In genomic region chr10:66242885-66243284, GRCh38 we compare ENCODE assay signal across 19 cellular contexts.
DNase-seq lines count a peak whose midpoint lies in the region; ATAC-seq and TF ChIP-seq lines count a peak whose summit lies in the region.
"Had no signal": no experiment of that assay in that cellular context is flagged by ENCODE, and none has a peak within 500 bp of the region (broad histone marks: within the 10 kb centered on the region; RNA-seq: fewer than 3 reads in every experiment).

No MANE protein-coding gene starts in this region.

- H3K4me3 Mint-ChIP-seq in GM23338 (no peak overlapping the region), WTC11 (no peak overlapping the region), endodermal cell (no peak overlapping the region)
- H3K4me3 Mint-ChIP-seq: B cell; CD4-positive, alpha-beta T cell; CD8-positive, alpha-beta T cell had no signal

- 86 to 94% methylated on average over 1 of the region's 1 CpG for WGBS in endodermal cell (ENCODE audit: insufficient coverage in 1 of 2, insufficient read length in 1 of 2), 2 experiments
- WGBS in mesendoderm (ENCODE audit: extremely low coverage, insufficient coverage, low lambda C conversion rate) = no CpG with 5 or more reads among the region's 1 CpG

- H3K79me2 ChIP-seq in GM23338 (replicated peaks; ENCODE audit: insufficient read depth) = no peaks in the 10 kb centered on the region
- H3K79me2 ChIP-seq in mesendoderm (ENCODE audit: control insufficient read depth, insufficient read depth, low read length) = no peaks in the 10 kb centered on the region

- ATAC-seq in GM23338 (peak; percentile 66), WTC11 (peak; percentile 90), GM19467 (IDR thresholded peaks at IDR 0.05; ENCODE audit: unreplicated experiment) (no peak), GM19023 (IDR thresholded peaks at IDR 0.05; ENCODE audit: unreplicated experiment) (no peak)
- ATAC-seq: A549; CD8-positive, alpha-beta T cell had no signal

- H3K4me2 ChIP-seq in GM23338 = no peak overlapping the region
- H3K4me2 ChIP-seq in mesendoderm (ENCODE audit: low read length) = no peak overlapping the region
- H3K4me2 ChIP-seq: A549; BLaER1 treated with 17β-estradiol and CSF1 and Interleukin-3, amounts not matched to agents 10 nM and 100 nM had no signal

- H3K9me3 Mint-ChIP-seq in GM23338 (peaks cover 8% of the 10 kb centered on the region; the same call in 2 of the 3 replicates), WTC11 (peaks cover 10% of the 10 kb centered on the region), endodermal cell (peaks cover 8% of the 10 kb centered on the region)
- H3K9me3 Mint-ChIP-seq: CD8-positive, alpha-beta T cell had no signal

- H3K27me3 Mint-ChIP-seq in GM23338 (ENCODE audit: insufficient read depth, low read depth, poor library complexity) = no peaks in the 10 kb centered on the region
- H3K27me3 Mint-ChIP-seq in WTC11 (ENCODE audit: low read depth) = no peaks in the 10 kb centered on the region
- H3K27me3 Mint-ChIP-seq in endodermal cell (ENCODE audit: insufficient read depth) = no peaks in the 10 kb centered on the region
- H3K27me3 Mint-ChIP-seq: B cell; CD4-positive, alpha-beta T cell had no signal

- H3K4me3 ChIP-seq in GM23338 = no peak overlapping the region
- H3K4me3 ChIP-seq in endodermal cell (ENCODE audit: low read length) = peak overlapping the region; percentile 39
- no peak overlapping the region for H3K4me3 ChIP-seq in mesendoderm (ENCODE audit: low read length)
- H3K4me3 ChIP-seq: A549; BLaER1 treated with 17β-estradiol and CSF1 and Interleukin-3, amounts not matched to agents 10 nM and 100 nM had no signal

- no peaks in the 10 kb centered on the region for H4K20me1 ChIP-seq in GM23338 (replicated peaks; ENCODE audit: insufficient read depth)
- H4K20me1 ChIP-seq: BLaER1 treated with 17β-estradiol and CSF1 and Interleukin-3, amounts not matched to agents 10 nM and 100 nM had no signal

- H3K56ac ChIP-seq in mesendoderm (ENCODE audit: low read length) = no peak overlapping the region

- H3K9me3 ChIP-seq in endodermal cell (ENCODE audit: control insufficient read depth, low read length) = peaks cover 7% of the 10 kb centered on the region
- H3K9me3 ChIP-seq: A549 had no signal

- TF ChIP-seq CTCF in GM23338 (conservative IDR thresholded peaks at IDR 0.05; ENCODE audit: low read depth in 2 of 2) = no peak
- no peak for TF ChIP-seq CTCF in WTC11 (IDR thresholded peaks at IDR 0.05)
- TF ChIP-seq CTCF in endodermal cell (conservative IDR thresholded peaks at IDR 0.05) = no peak

- H3K9ac ChIP-seq in endodermal cell (ENCODE audit: extremely low read depth, low read length, poor library complexity, severe bottlenecking) (no peak overlapping the region), mesendoderm (ENCODE audit: low read length) (no peak overlapping the region)
- H3K9ac ChIP-seq: BLaER1 treated with 17β-estradiol and CSF1 and Interleukin-3, amounts not matched to agents 10 nM and 100 nM had no signal

- H4K8ac ChIP-seq in mesendoderm (ENCODE audit: low read depth, low read length) = no peak overlapping the region

- no peaks in the 10 kb centered on the region for H3F3A ChIP-seq in GM23338 (replicated peaks; ENCODE audit: low read depth)

- no peak overlapping the region for H2BK15ac ChIP-seq in mesendoderm (replicated peaks; ENCODE audit: low read depth)

- H3K27ac ChIP-seq in GM23338 (ENCODE audit: low read depth) (no peak overlapping the region), endodermal cell (ENCODE audit: low read depth, low read length) (no peak overlapping the region), mesendoderm (ENCODE audit: low read depth, low read length) (no peak overlapping the region)
- H3K27ac ChIP-seq: 22Rv1; A549; BLaER1 treated with 17β-estradiol and CSF1 and Interleukin-3, amounts not matched to agents 10 nM and 100 nM; C4-2B had no signal

- H3K27me3 ChIP-seq in GM23338 (ENCODE audit: insufficient read depth) = no peaks in the 10 kb centered on the region
- H3K27me3 ChIP-seq in endodermal cell (ENCODE audit: control insufficient read depth, insufficient read depth, low read length, poor library complexity, severe bottlenecking) = no peaks in the 10 kb centered on the region
- H3K27me3 ChIP-seq in mesendoderm (ENCODE audit: insufficient read depth, low read length, poor library complexity) = no peaks in the 10 kb centered on the region
- H3K27me3 ChIP-seq: BLaER1 treated with 17β-estradiol and CSF1 and Interleukin-3, amounts not matched to agents 10 nM and 100 nM had no signal

- H3K9me2 ChIP-seq in GM23338 (ENCODE audit: insufficient read depth) = peaks cover 8% of the 10 kb centered on the region; the same call in 1 of the 2 replicates

- no peak overlapping the region for H3K4ac ChIP-seq in mesendoderm (ENCODE audit: low read depth, low read length)

- H2AFZ ChIP-seq in GM23338 = no peak overlapping the region

- H3K36me3 ChIP-seq in GM23338 (ENCODE audit: insufficient read depth) (no peaks in the 10 kb centered on the region), endodermal cell (ENCODE audit: control insufficient read depth, insufficient read depth, low read length) (no peaks in the 10 kb centered on the region), mesendoderm (ENCODE audit: control insufficient read depth, insufficient read depth, low read length) (no peaks in the 10 kb centered on the region)
- H3K36me3 ChIP-seq: BLaER1 treated with 17β-estradiol and CSF1 and Interleukin-3, amounts not matched to agents 10 nM and 100 nM had no signal

- no peak overlapping the region for H2BK5ac ChIP-seq in mesendoderm (ENCODE audit: low read length)

- no peak overlapping the region for H2BK120ac ChIP-seq in mesendoderm (ENCODE audit: low read depth, low read length)

- peaks cover 24% of the 10 kb centered on the region for H3K4me1 Mint-ChIP-seq in GM23338
- peaks cover 30% of the 10 kb centered on the region for H3K4me1 Mint-ChIP-seq in WTC11
- H3K4me1 Mint-ChIP-seq in endodermal cell = peaks cover 12% of the 10 kb centered on the region
- H3K4me1 Mint-ChIP-seq: B cell had no signal

- H3K27ac Mint-ChIP-seq in GM23338 (no peak overlapping the region), WTC11 (no peak overlapping the region), endodermal cell (no peak overlapping the region)
- H3K27ac Mint-ChIP-seq: B cell; CD4-positive, alpha-beta T cell; CD8-positive, alpha-beta T cell had no signal

- H3K18ac ChIP-seq in mesendoderm (ENCODE audit: low read length) = no peak overlapping the region

- peak; percentile 37 for DNase-seq in GM23338 (ENCODE audit: low spot score)
- DNase-seq in WTC11 (ENCODE audit: low spot score) = no peak
- DNase-seq in endodermal cell = no peak
- peak; percentile 18 for DNase-seq in mesendoderm
- no peak for DNase-seq in HPDE6-E6E7 (ENCODE audit: extremely low spot score)
- DNase-seq: AML-193; Caco-2; Calu3; CD4-positive, alpha-beta T cell; CD8-positive, alpha-beta T cell; DMS79 treated with DMSO at 0.1 percent for 48 hours; GF-D8 had no signal

- no peak overlapping the region for H3K23ac ChIP-seq in mesendoderm (ENCODE audit: low read length)

- POLR2A ChIA-PET in WTC11 (lab: Charles Lee) = no interaction called here

- H4K5ac ChIP-seq in mesendoderm (ENCODE audit: low read length) = no peak overlapping the region

- CTCF ChIA-PET in WTC11 (lab: Charles Lee) = no interaction called here

- H3K4me1 ChIP-seq in GM23338 (ENCODE audit: insufficient read depth) = peaks cover 12% of the 10 kb centered on the region
- H3K4me1 ChIP-seq in endodermal cell (ENCODE audit: control insufficient read depth, insufficient read depth, low read length) = peaks cover 8% of the 10 kb centered on the region
- H3K4me1 ChIP-seq in mesendoderm (ENCODE audit: control insufficient read depth, low read depth, low read length) = no peaks in the 10 kb centered on the region
- H3K4me1 ChIP-seq: A549; BLaER1 treated with 17β-estradiol and CSF1 and Interleukin-3, amounts not matched to agents 10 nM and 100 nM; Caco-2 had no signal

- no peak overlapping the region for H2AK5ac ChIP-seq in mesendoderm (ENCODE audit: low read length)

- peaks cover 4% of the 10 kb centered on the region; the same call in 1 of the 3 replicates for H3K36me3 Mint-ChIP-seq in GM23338 (ENCODE audit: low read depth)
- no peaks in the 10 kb centered on the region for H3K36me3 Mint-ChIP-seq in WTC11
- peaks cover 3% of the 10 kb centered on the region for H3K36me3 Mint-ChIP-seq in endodermal cell (ENCODE audit: low read depth)
- H3K36me3 Mint-ChIP-seq: CD8-positive, alpha-beta T cell had no signal

- no peaks in the 10 kb centered on the region for H3K79me1 ChIP-seq in mesendoderm (ENCODE audit: low read length)

TF ChIP-seq in GM23338, 12 proteins besides CTCF, POLR2A, EP300 and RAD21 (continues in another document):
- no peak for TF ChIP-seq POLR2AphosphoS5 (IDR thresholded peaks at IDR 0.05; ENCODE audit: low read depth)
- no peak for TF ChIP-seq CREB1 (CRISPR knock-in tag; IDR thresholded peaks at IDR 0.05; ENCODE audit: low read depth)
- TF ChIP-seq STAT1 (IDR thresholded peaks at IDR 0.05; ENCODE audit: unreplicated experiment) = no peak

TF ChIP-seq in WTC11, 78 proteins besides CTCF, POLR2A, EP300 and RAD21 (continues in another document):
- TF ChIP-seq ZNF532 (CRISPR knock-in tag; IDR thresholded peaks at IDR 0.05; ENCODE audit: borderline replicate concordance) = no peak

Comparison
In these comparisons a context has a peak if more than half of its experiments do, and no peak if none do; other contexts are left out.
1. ATAC-seq: peak in GM23338 (single experiment) and WTC11 (single experiment); none in GM19467 (single experiment) and GM19023 (single experiment).
2. DNase-seq: peak in GM23338 (single experiment) and mesendoderm (single experiment); none in WTC11 (single experiment), endodermal cell (single experiment) and HPDE6-E6E7 (single experiment).